Comparison of ENCODE assay signal across 1 cellular context in the genomic region with DNA sequence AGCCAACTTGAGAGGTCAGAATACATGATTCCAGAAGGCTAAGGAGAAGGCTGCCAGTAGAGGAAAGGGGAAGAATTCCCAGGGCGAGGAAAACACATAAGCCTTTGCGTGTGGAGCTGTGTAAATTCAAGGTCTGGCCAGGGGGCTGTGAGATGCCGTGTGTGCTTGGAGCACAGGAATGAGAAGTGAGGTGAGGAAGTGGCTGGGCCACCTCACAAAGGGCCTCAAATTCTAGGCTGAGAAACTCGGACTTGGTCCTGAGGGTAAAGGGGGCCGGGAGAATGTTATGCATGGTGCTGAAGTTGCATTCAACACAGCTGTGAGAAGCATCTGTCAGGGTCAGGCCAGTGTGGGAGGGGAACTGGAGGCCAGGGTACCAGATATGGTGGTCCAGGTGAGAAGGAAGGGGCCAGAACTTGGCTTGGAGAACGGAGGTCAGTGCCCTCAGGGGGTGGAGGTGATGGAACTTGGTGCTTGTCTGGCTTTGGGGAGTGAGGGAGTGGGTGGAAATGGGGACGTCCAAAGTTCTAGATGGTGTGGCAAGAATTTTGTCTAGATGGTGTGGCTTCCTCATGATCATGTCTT.
TF ChIP-seq lines count a peak whose summit lies in the region.

No MANE protein-coding gene starts in this region.

TF ChIP-seq in SK-N-SH, 30 proteins besides CTCF, POLR2A, EP300 and RAD21 (continued from another document):
- TF ChIP-seq, protein P1, sequence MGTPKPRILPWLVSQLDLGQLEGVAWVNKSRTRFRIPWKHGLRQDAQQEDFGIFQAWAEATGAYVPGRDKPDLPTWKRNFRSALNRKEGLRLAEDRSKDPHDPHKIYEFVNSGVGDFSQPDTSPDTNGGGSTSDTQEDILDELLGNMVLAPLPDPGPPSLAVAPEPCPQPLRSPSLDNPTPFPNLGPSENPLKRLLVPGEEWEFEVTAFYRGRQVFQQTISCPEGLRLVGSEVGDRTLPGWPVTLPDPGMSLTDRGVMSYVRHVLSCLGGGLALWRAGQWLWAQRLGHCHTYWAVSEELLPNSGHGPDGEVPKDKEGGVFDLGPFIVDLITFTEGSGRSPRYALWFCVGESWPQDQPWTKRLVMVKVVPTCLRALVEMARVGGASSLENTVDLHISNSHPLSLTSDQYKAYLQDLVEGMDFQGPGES (IDR thresholded peaks at IDR 0.05; ENCODE audit: low read depth, low read length): no peak
- TF ChIP-seq, protein P2, sequence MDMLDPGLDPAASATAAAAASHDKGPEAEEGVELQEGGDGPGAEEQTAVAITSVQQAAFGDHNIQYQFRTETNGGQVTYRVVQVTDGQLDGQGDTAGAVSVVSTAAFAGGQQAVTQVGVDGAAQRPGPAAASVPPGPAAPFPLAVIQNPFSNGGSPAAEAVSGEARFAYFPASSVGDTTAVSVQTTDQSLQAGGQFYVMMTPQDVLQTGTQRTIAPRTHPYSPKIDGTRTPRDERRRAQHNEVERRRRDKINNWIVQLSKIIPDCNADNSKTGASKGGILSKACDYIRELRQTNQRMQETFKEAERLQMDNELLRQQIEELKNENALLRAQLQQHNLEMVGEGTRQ (IDR thresholded peaks at IDR 0.05; ENCODE audit: borderline replicate concordance, low read depth, low read length): no peak
- TF ChIP-seq, protein P3, sequence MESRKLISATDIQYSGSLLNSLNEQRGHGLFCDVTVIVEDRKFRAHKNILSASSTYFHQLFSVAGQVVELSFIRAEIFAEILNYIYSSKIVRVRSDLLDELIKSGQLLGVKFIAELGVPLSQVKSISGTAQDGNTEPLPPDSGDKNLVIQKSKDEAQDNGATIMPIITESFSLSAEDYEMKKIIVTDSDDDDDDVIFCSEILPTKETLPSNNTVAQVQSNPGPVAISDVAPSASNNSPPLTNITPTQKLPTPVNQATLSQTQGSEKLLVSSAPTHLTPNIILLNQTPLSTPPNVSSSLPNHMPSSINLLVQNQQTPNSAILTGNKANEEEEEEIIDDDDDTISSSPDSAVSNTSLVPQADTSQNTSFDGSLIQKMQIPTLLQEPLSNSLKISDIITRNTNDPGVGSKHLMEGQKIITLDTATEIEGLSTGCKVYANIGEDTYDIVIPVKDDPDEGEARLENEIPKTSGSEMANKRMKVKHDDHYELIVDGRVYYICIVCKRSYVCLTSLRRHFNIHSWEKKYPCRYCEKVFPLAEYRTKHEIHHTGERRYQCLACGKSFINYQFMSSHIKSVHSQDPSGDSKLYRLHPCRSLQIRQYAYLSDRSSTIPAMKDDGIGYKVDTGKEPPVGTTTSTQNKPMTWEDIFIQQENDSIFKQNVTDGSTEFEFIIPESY (IDR thresholded peaks at IDR 0.05; ENCODE audit: borderline replicate concordance, low read depth): no peak
- TF ChIP-seq SIN3A (IDR thresholded peaks at IDR 0.05; ENCODE audit: borderline replicate concordance, low read depth, low read length): no peak
- TF ChIP-seq JUND (IDR thresholded peaks at IDR 0.05): no peak
- no peak for TF ChIP-seq RXRA (IDR thresholded peaks at IDR 0.05; ENCODE audit: borderline replicate concordance, low read depth)
- TF ChIP-seq, protein P4, sequence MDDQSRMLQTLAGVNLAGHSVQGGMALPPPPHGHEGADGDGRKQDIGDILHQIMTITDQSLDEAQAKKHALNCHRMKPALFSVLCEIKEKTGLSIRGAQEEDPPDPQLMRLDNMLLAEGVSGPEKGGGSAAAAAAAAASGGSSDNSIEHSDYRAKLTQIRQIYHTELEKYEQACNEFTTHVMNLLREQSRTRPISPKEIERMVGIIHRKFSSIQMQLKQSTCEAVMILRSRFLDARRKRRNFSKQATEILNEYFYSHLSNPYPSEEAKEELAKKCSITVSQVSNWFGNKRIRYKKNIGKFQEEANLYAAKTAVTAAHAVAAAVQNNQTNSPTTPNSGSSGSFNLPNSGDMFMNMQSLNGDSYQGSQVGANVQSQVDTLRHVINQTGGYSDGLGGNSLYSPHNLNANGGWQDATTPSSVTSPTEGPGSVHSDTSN (IDR thresholded peaks at IDR 0.05): no peak
- no peak for TF ChIP-seq SMC3 (IDR thresholded peaks at IDR 0.05; ENCODE audit: low read depth, low read length)
